Comparison of ENCODE assay signal across 1 cellular context in the genomic region with DNA sequence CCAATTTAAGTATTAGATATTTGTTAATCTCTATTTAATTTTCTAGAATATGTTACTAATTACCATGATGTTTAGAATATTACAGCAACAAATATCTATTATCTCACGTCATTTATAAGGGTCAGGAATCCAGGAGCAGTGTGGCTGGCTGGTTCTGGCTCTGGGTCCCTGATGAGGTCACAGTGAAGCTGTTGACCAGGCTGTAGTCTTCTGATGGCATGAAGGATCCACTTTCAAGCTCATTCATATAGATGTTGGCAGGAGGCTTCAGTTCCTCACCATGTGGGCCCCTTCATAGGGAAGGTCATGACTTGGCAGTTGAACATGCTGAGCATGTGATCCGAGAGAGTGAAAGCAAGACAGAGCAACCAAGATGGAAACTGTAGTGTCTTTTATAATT.
TF ChIP-seq lines count a peak whose summit lies in the region.

No MANE protein-coding gene starts in this region.

TF ChIP-seq in IMR-90, 13 proteins besides CTCF, POLR2A, EP300 and RAD21 (continued from another document):
- TF ChIP-seq, protein P1, sequence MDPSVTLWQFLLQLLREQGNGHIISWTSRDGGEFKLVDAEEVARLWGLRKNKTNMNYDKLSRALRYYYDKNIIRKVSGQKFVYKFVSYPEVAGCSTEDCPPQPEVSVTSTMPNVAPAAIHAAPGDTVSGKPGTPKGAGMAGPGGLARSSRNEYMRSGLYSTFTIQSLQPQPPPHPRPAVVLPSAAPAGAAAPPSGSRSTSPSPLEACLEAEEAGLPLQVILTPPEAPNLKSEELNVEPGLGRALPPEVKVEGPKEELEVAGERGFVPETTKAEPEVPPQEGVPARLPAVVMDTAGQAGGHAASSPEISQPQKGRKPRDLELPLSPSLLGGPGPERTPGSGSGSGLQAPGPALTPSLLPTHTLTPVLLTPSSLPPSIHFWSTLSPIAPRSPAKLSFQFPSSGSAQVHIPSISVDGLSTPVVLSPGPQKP (IDR thresholded peaks at IDR 0.05; ENCODE audit: borderline replicate concordance, low read depth, low read length) = no peak
- TF ChIP-seq FOS (IDR thresholded peaks at IDR 0.05; ENCODE audit: low read depth, low read length) (no peak), RFX5 (IDR thresholded peaks at IDR 0.05; ENCODE audit: low read depth, low read length) (no peak), BHLHE40 (IDR thresholded peaks at IDR 0.05; ENCODE audit: low read depth, low read length) (no peak), NFE2L2 (IDR thresholded peaks at IDR 0.05; ENCODE audit: low read depth, low read length) (no peak), MXI1 (IDR thresholded peaks at IDR 0.05; ENCODE audit: borderline replicate concordance, low read depth, low read length) (no peak), CHD1 (IDR thresholded peaks at IDR 0.05; ENCODE audit: low read depth, low read length) (no peak)
